17 cellular contexts compared by ENCODE assay signal in the genomic region with DNA sequence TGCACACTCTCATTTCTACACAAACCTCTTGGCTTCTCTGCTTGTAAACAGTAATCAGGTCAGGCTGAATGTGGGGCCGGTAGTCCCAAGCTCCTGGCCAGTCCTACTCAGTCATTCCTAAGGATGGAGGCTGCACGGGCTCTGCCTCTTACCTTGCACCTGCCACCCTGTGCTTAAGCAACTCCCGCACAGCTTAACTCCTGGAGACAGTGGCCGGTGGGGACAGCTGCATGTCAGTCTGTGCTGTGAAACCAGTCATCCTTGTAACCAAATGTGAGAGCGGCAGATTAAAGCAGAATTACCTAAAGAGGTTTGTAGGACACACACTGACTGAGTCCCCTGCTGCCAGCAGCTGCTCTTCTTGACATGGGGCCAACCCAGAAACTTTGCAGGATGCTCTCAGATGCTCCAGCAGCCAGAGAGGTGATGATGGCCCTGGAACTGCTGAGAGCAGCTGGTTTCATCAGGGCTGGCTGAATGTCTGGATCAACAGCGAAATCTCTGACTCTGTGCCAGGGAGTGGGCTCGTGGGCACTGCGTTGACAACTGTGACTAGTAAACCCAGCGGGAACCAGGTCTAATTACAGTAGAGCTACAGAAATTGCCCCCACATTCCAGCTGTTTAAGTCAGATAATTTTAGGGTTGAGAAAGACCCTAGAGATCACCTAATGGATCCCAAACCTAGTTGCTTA.
DNase-seq lines count a peak whose midpoint lies in the region; FAIRE-seq and TF ChIP-seq lines count a peak whose summit lies in the region.
"Had no signal": no experiment of that assay in that cellular context is flagged by ENCODE, and none has a peak within 500 bp of the region (broad histone marks: within the 10 kb centered on the region; RNA-seq: fewer than 3 reads in every experiment).

No MANE protein-coding gene starts in this region.

- DNase-seq in DMS53 (lab: John Stamatoyannopoulos, UW) (peak; percentile 93), NCI-H187 (lab: John Stamatoyannopoulos, UW) (peak; percentile 82 to 91), NCI-H524 treated with DMSO at 0.1 percent for 48 hours (lab: John Stamatoyannopoulos, UW) (peak; percentile 98), fibroblast of pulmonary artery (ENCODE audit: low read depth) (peak; percentile 2), D721Med (ENCODE audit: insufficient read length, low spot score) (no peak), DMS114 treated with DMSO at 0.1 percent for 48 hours (lab: John Stamatoyannopoulos, UW; ENCODE audit: unreplicated experiment) (no peak), mesendoderm (no peak)
- no peak for DNase-seq in activated naive CD4-positive, alpha-beta T cell treated with anti-CD3 and anti-CD28 coated beads, Interleukin-2, amount 50 U/mL, for 16 hours
- DNase-seq: activated B cell treated with CpG ODN at 0.5 μM for 24 hours; activated CD8-positive, alpha-beta memory T cell treated with anti-CD3 and anti-CD28 coated beads, Interleukin-2, amount 50 U/mL, for 48 hours; Calu3; cerebellar nuclear complex; psoas muscle; Right ventricle myocardium superior; trophoblast cell had no signal

- no peak overlapping the region for H3K4me3 ChIP-seq in fibroblast of pulmonary artery (replicated peaks; ENCODE audit: low read depth, low read length)
- H3K4me3 ChIP-seq in mesendoderm (ENCODE audit: low read length): no peak overlapping the region
- H3K4me3 ChIP-seq: GM12878, psoas muscle had no signal

- H2BK15ac ChIP-seq in mesendoderm (replicated peaks; ENCODE audit: low read depth): no peak overlapping the region

- no peaks in the 10 kb centered on the region for H3K79me1 ChIP-seq in mesendoderm (ENCODE audit: low read length)

- no peak overlapping the region for H3K23ac ChIP-seq in mesendoderm (ENCODE audit: low read length)

- H3K4me2 ChIP-seq in mesendoderm (ENCODE audit: low read length): no peak overlapping the region

- no peaks in the 10 kb centered on the region for H3K79me2 ChIP-seq in mesendoderm (ENCODE audit: control insufficient read depth, insufficient read depth, low read length)

- H3K4me1 ChIP-seq in mesendoderm (ENCODE audit: control insufficient read depth, low read depth, low read length): no peaks in the 10 kb centered on the region
- H3K4me1 ChIP-seq: psoas muscle had no signal

- no peak overlapping the region for H3K9ac ChIP-seq in mesendoderm (ENCODE audit: low read length)

- no peak overlapping the region for H3K18ac ChIP-seq in mesendoderm (ENCODE audit: low read length)

- no peak overlapping the region for H4K8ac ChIP-seq in mesendoderm (ENCODE audit: low read depth, low read length)

- H3K27ac ChIP-seq in mesendoderm (ENCODE audit: low read depth, low read length): no peak overlapping the region
- H3K27ac ChIP-seq: psoas muscle had no signal

- no peak overlapping the region for H4K5ac ChIP-seq in mesendoderm (ENCODE audit: low read length)

- H2BK120ac ChIP-seq in mesendoderm (ENCODE audit: low read depth, low read length): no peak overlapping the region

- no peaks in the 10 kb centered on the region for H3K36me3 ChIP-seq in mesendoderm (ENCODE audit: control insufficient read depth, insufficient read depth, low read length)

- FAIRE-seq in D721Med (lab: Jason Lieb, UNC): no peak
- FAIRE-seq: GM12878, keratinocyte had no signal

- H3K4ac ChIP-seq in mesendoderm (ENCODE audit: low read depth, low read length): no peak overlapping the region

- no CpG with 5 or more reads among the region's 9 CpGs for WGBS in mesendoderm (ENCODE audit: extremely low coverage, insufficient coverage, low lambda C conversion rate)

- no peak overlapping the region for H3K56ac ChIP-seq in mesendoderm (ENCODE audit: low read length)

- H2BK5ac ChIP-seq in mesendoderm (ENCODE audit: low read length): no peak overlapping the region

- H2AK5ac ChIP-seq in mesendoderm (ENCODE audit: low read length): no peak overlapping the region

- H3K27me3 ChIP-seq in mesendoderm (ENCODE audit: insufficient read depth, low read length, poor library complexity): no peaks in the 10 kb centered on the region

- TF ChIP-seq CTCF in fibroblast of pulmonary artery (IDR thresholded peaks at IDR 0.05; ENCODE audit: low read length, missing control alignments) (no peak), D721Med (IDR thresholded peaks at IDR 0.05; ENCODE audit: insufficient read depth, missing control alignments) (no peak)

Comparison
In these comparisons a context has a peak if more than half of its experiments do, and no peak if none do; other contexts are left out.
1. DNase-seq: peak in DMS53 (single experiment), NCI-H187 (2 of 2), NCI-H524 treated with DMSO at 0.1 percent for 48 hours (single experiment) and fibroblast of pulmonary artery (single experiment); none in D721Med (single experiment), DMS114 treated with DMSO at 0.1 percent for 48 hours (single experiment), activated naive CD4-positive, alpha-beta T cell treated with anti-CD3 and anti-CD28 coated beads, Interleukin-2, amount 50 U/mL, for 16 hours (single experiment) and mesendoderm (single experiment).